Comparison of ENCODE assay signal across 8 cellular contexts in the genomic region with DNA sequence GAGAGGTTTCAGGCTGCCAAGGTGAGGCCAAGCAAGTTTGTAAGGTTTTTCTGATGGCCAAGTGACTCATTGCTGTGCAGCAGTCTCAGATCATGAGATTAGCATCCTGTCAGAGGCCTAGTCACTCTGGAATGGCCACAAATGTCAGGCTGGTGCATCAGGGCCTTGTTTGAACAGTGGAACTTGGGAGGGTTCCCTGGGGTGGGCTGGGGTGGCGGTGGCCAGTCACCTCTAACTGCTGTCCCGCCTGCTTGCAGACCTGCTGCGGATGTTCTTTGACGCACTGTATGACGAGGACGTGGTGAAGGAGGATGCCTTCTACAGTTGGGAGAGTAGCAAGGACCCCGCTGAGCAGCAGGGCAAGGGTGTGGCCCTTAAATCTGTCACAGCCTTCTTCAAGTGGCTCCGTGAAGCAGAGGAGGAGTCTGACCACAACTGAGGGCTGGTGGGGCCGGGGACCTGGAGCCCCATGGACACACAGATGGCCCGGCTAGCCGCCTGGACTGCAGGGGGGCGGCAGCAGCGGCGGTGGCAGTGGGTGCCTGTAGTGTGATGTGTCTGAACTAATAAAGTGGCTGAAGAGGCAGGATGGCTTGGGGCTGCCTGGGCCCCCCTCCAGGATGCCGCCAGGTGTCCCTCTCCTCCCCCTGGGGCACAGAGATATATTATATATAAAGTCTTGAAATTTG. TPM values are rescaled to one million over a fixed set of nuclear protein-coding genes. Genes with fewer than 3 reads are reported as not detected.
DNase-seq lines count a peak whose midpoint lies in the region; ATAC-seq and TF ChIP-seq lines count a peak whose summit lies in the region.

No MANE protein-coding gene starts in this region.

- peaks cover 57% of the 10 kb centered on the region for H3K36me3 Mint-ChIP-seq in T-helper 1 cell treated with Interleukin-12 subunit alpha and Interleukin-12 subunit beta and Interleukin-4 antibody, amounts not matched to agents 30 μg/mL and 1 μg/mL, for 36 hours (ENCODE audit: low read depth)

- H2AFZ ChIP-seq in mammary epithelial cell (ENCODE audit: low read depth, low read length), result no peak overlapping the region

- H3K4me1 ChIP-seq in mammary epithelial cell (ENCODE audit: insufficient read depth, low read length) (peaks cover 76% of the 10 kb centered on the region), muscle layer of duodenum (ENCODE audit: control insufficient read depth in 1 of 2, insufficient read depth in 2 of 2, low read length in 2 of 2) (peaks cover 9 to 34% of the 10 kb centered on the region in 2 donors)

- H4K20me1 ChIP-seq in mammary epithelial cell (ENCODE audit: insufficient read depth, low read length), result no peaks in the 10 kb centered on the region

- dilution Hi-C loops in mammary epithelial cell (cut with HindIII; ENCODE audit: low sequenced_read_pairs), result no loop called here

- H3K4me3 ChIP-seq in mammary epithelial cell (replicated peaks in 1 of 3; ENCODE audit: insufficient read depth in 1 of 3, low read depth in 2 of 3, low read length in 3 of 3) (no peak overlapping the region), muscle layer of duodenum (ENCODE audit: low read depth in 1 of 2, low read length in 2 of 2) (no peak overlapping the region)

- no peaks in the 10 kb centered on the region for H3K9me3 ChIP-seq in mammary epithelial cell (replicated peaks; ENCODE audit: insufficient read depth, low read length)
- H3K9me3 ChIP-seq in muscle layer of duodenum (ENCODE audit: control insufficient read depth in 1 of 2, low read length in 2 of 2), result no peaks in the 10 kb centered on the region

- H3K9ac ChIP-seq in mammary epithelial cell (ENCODE audit: insufficient read depth, low read length), result peak overlapping the region; percentile 45

- TF ChIP-seq CTCF in mammary epithelial cell (conservative IDR thresholded peaks at IDR 0.05 in 1 of 2, IDR thresholded peaks at IDR 0.05 in 1 of 2; ENCODE audit: extremely low read depth in 1 of 2, insufficient read depth in 1 of 2, low read depth in 1 of 2, low read length in 2 of 2), result no peak

- CTCF ChIA-PET in mammary epithelial cell (lab: Charles Lee; ENCODE audit: low non-redundant PET), result no interaction called here

- H3K36me3 ChIP-seq in mammary epithelial cell (ENCODE audit: insufficient read depth, low read length) (peaks cover 42% of the 10 kb centered on the region), muscle layer of duodenum (ENCODE audit: control insufficient read depth in 1 of 2, insufficient read depth in 2 of 2, low read length in 2 of 2) (peaks cover 48 to 56% of the 10 kb centered on the region in 2 donors)

- intact Hi-C loops in mammary epithelial cell (cut with micrococcal nuclease), result loop anchor here (2.0 kb wide), 1 partner anchor 16 kb away; no protein-coding TSS in a partner anchor

- peaks cover 59% of the 10 kb centered on the region for H3K79me2 ChIP-seq in mammary epithelial cell (ENCODE audit: insufficient read depth, low read length)

- peak overlapping the region; percentile 65 for H3K27ac Mint-ChIP-seq in T-helper 1 cell treated with Interleukin-12 subunit alpha and Interleukin-12 subunit beta and Interleukin-4 antibody, amounts not matched to agents 30 μg/mL and 1 μg/mL, for 36 hours

- in situ Hi-C loops in mammary epithelial cell (cut with MboI; ENCODE audit: low sequenced_read_pairs in 2 of 2), result no loop called here

- no peaks in the 10 kb centered on the region for H3K27me3 ChIP-seq in mammary epithelial cell (ENCODE audit: insufficient read depth, low read length)
- no peaks in the 10 kb centered on the region for H3K27me3 ChIP-seq in muscle layer of duodenum (ENCODE audit: low read depth, low read length)

- no peak overlapping the region for H3K4me2 ChIP-seq in mammary epithelial cell (ENCODE audit: insufficient read depth, low read depth, low read length)

- H3K27ac ChIP-seq in mammary epithelial cell (ENCODE audit: insufficient read depth, low read depth, low read length) (peak overlapping the region; percentile 81), muscle layer of duodenum (ENCODE audit: low read length) (peak overlapping the region; percentile 39)

- DNase-seq in ELR (ENCODE audit: low read depth) (peak; percentile 97), mammary epithelial cell (peak; percentile 88), OCI-M2 (lab: John Stamatoyannopoulos, UW; ENCODE audit: unreplicated experiment) (no peak), NCI-H2196 treated with DMSO at 0.1 percent for 48 hours (lab: John Stamatoyannopoulos, UW; ENCODE audit: unreplicated experiment) (no peak), 8988T (no peak)

- 81% methylated on average over 13 of the region's 15 CpGs for WGBS in mammary epithelial cell (ENCODE audit: low coverage, missing lambda C conversion rate)

- H3K4me1 Mint-ChIP-seq in T-helper 1 cell treated with Interleukin-12 subunit alpha and Interleukin-12 subunit beta and Interleukin-4 antibody, amounts not matched to agents 30 μg/mL and 1 μg/mL, for 36 hours (ENCODE audit: low read depth), result peaks cover 40% of the 10 kb centered on the region

- H3K9me3 Mint-ChIP-seq in T-helper 1 cell treated with Interleukin-12 subunit alpha and Interleukin-12 subunit beta and Interleukin-4 antibody, amounts not matched to agents 30 μg/mL and 1 μg/mL, for 36 hours, result no peaks in the 10 kb centered on the region

- ATAC-seq in GM19463 (IDR thresholded peaks at IDR 0.05; ENCODE audit: unreplicated experiment), result no peak

- H3K27me3 Mint-ChIP-seq in T-helper 1 cell treated with Interleukin-12 subunit alpha and Interleukin-12 subunit beta and Interleukin-4 antibody, amounts not matched to agents 30 μg/mL and 1 μg/mL, for 36 hours (ENCODE audit: low read depth), result peaks cover 6% of the 10 kb centered on the region

- TSS peak; percentile 78 for BruUV-seq in mammary epithelial cell (replicated peaks; lab: Mats Ljungman, UMichigan)

- H3K4me3 Mint-ChIP-seq in T-helper 1 cell treated with Interleukin-12 subunit alpha and Interleukin-12 subunit beta and Interleukin-4 antibody, amounts not matched to agents 30 μg/mL and 1 μg/mL, for 36 hours, result peak overlapping the region; percentile 28

RNA-seq across cellular contexts. Expression of a gene that starts 2.8 kb away (rescaled TPM):
- 10 to 100 TPM; 10.7 to 15.5 TPM for total RNA-seq in mammary epithelial cell
- polyA plus RNA-seq in mammary epithelial cell, result 12.1 TPM
- polyA minus RNA-seq in mammary epithelial cell, result 14.8 TPM

RNA-seq across cellular contexts. Expression of a gene that starts 20.2 kb away (rescaled TPM):
- total RNA-seq in mammary epithelial cell, result 100 to 1,000 TPM; 278 to 534 TPM
- 528 TPM for polyA plus RNA-seq in mammary epithelial cell
- 785 TPM for polyA minus RNA-seq in mammary epithelial cell

RNA-seq across cellular contexts. Expression of a gene that starts 26.8 kb away (rescaled TPM):
- 10 to 100 TPM in 1 of 2 donors, 1 to 10 TPM in 1; 5.7 to 10.7 TPM for total RNA-seq in mammary epithelial cell
- 5.1 TPM for polyA plus RNA-seq in mammary epithelial cell
- 6.6 TPM for polyA minus RNA-seq in mammary epithelial cell

RNA-seq across cellular contexts. Expression of a gene that starts 26.9 kb away (rescaled TPM):
- total RNA-seq in mammary epithelial cell, result 10 to 100 TPM; 41.7 to 78.2 TPM
- 169 TPM for polyA plus RNA-seq in mammary epithelial cell
- 107 TPM for polyA minus RNA-seq in mammary epithelial cell

RNA-seq across cellular contexts. Expression of a gene that starts 35.6 kb away (rescaled TPM):
- total RNA-seq in mammary epithelial cell, result 100 to 1,000 TPM; 276 to 541 TPM
- 485 TPM for polyA plus RNA-seq in mammary epithelial cell
- polyA minus RNA-seq in mammary epithelial cell, result 594 TPM

Comparison
In these comparisons a context has a peak if more than half of its experiments do, and no peak if none do; other contexts are left out.
1. DNase-seq: peak in ELR (single experiment) and mammary epithelial cell (single experiment); none in OCI-M2 (single experiment), NCI-H2196 treated with DMSO at 0.1 percent for 48 hours (single experiment) and 8988T (single experiment).